ENCODE assay signal across 10 cellular contexts in genomic region chr19:756232-756631, GRCh38. TPM values are rescaled to one million over a fixed set of nuclear protein-coding genes. Genes with fewer than 3 reads are reported as not detected.
A peak's percentile ranks its signal among the peaks of the same experiment; 100 is the strongest.
DNase-seq lines count a peak whose midpoint lies in the region; ATAC-seq lines count a peak whose summit lies in the region.
"Had no signal": no experiment of that assay in that cellular context is flagged by ENCODE, and none has a peak within 500 bp of the region (broad histone marks: within the 10 kb centered on the region; RNA-seq: fewer than 3 reads in every experiment).

No MANE protein-coding gene starts in this region.

- no peak overlapping the region for H3K27ac Mint-ChIP-seq in activated CD8-positive, alpha-beta memory T cell treated with anti-CD3 and anti-CD28 coated beads, Interleukin-2, amount 10 ng/mL, durations not matched to agents 7 days and 5 days
- H3K27ac Mint-ChIP-seq in stimulated activated effector memory CD8-positive, alpha-beta T cell treated with anti-CD3 and anti-CD28 coated beads, Interleukin-12 subunit alpha, Interleukin-12 subunit beta, amount 100 ng/mL, for 72 hours, result no peak overlapping the region

- CTCF ChIA-PET in activated CD8-positive, alpha-beta memory T cell treated with anti-CD3 and anti-CD28 coated beads, Interleukin-2, amount 10 ng/mL, durations not matched to agents 7 days and 5 days (lab: Charles Lee), result no interaction called here

- H3K27me3 Mint-ChIP-seq in activated CD8-positive, alpha-beta memory T cell treated with anti-CD3 and anti-CD28 coated beads, Interleukin-2, amount 10 ng/mL, durations not matched to agents 7 days and 5 days, result no peaks in the 10 kb centered on the region

- no peak for DNase-seq in activated CD8-positive, alpha-beta memory T cell treated with anti-CD3 and anti-CD28 coated beads, Interleukin-2, amount 10 ng/mL, durations not matched to agents 7 days and 5 days
- DNase-seq in activated CD8-positive, alpha-beta memory T cell treated with anti-CD3 and anti-CD28 coated beads, Interleukin-2, amount 50 U/mL, for 48 hours, result no peak
- peak; percentile 18 for DNase-seq in OCI-M1 (lab: John Stamatoyannopoulos, UW)
- DNase-seq in dermis blood vessel endothelial cell, result peak; percentile 59
- no peak for DNase-seq in stimulated activated effector memory CD8-positive, alpha-beta T cell treated with anti-CD3 and anti-CD28 coated beads, Interleukin-12 subunit alpha, Interleukin-12 subunit beta, amount 100 ng/mL, for 72 hours (ENCODE audit: low spot score in 2 of 2)
- DNase-seq in NCI-H2227 (lab: John Stamatoyannopoulos, UW; ENCODE audit: unreplicated experiment), result no peak
- DNase-seq: activated CD4-positive, alpha-beta T cell treated with anti-CD3 and anti-CD28 coated beads, Interleukin-2, amount 50 U/mL, for 1 hour; NCI-H526 had no signal

- ATAC-seq in activated CD8-positive, alpha-beta memory T cell treated with anti-CD3 and anti-CD28 coated beads, Interleukin-2, amount 10 ng/mL, durations not matched to agents 7 days and 5 days, result peak; percentile 33
- ATAC-seq in stimulated activated effector memory CD8-positive, alpha-beta T cell treated with anti-CD3 and anti-CD28 coated beads, Interleukin-12 subunit alpha, Interleukin-12 subunit beta, amount 100 ng/mL, for 72 hours, result peak; percentile 69
- ATAC-seq in HG02759 (IDR thresholded peaks at IDR 0.05; ENCODE audit: unreplicated experiment) (no peak), GM21515 (IDR thresholded peaks at IDR 0.05; ENCODE audit: unreplicated experiment) (no peak)

- no peaks in the 10 kb centered on the region for H3K4me1 Mint-ChIP-seq in activated CD8-positive, alpha-beta memory T cell treated with anti-CD3 and anti-CD28 coated beads, Interleukin-2, amount 10 ng/mL, durations not matched to agents 7 days and 5 days
- no peaks in the 10 kb centered on the region for H3K4me1 Mint-ChIP-seq in stimulated activated effector memory CD8-positive, alpha-beta T cell treated with anti-CD3 and anti-CD28 coated beads, Interleukin-12 subunit alpha, Interleukin-12 subunit beta, amount 100 ng/mL, for 72 hours

- H3K4me3 Mint-ChIP-seq in activated CD8-positive, alpha-beta memory T cell treated with anti-CD3 and anti-CD28 coated beads, Interleukin-2, amount 10 ng/mL, durations not matched to agents 7 days and 5 days, result no peak overlapping the region
- H3K4me3 Mint-ChIP-seq in stimulated activated effector memory CD8-positive, alpha-beta T cell treated with anti-CD3 and anti-CD28 coated beads, Interleukin-12 subunit alpha, Interleukin-12 subunit beta, amount 100 ng/mL, for 72 hours, result no peak overlapping the region

- H3K9me3 Mint-ChIP-seq in activated CD8-positive, alpha-beta memory T cell treated with anti-CD3 and anti-CD28 coated beads, Interleukin-2, amount 10 ng/mL, durations not matched to agents 7 days and 5 days (ENCODE audit: low read depth), result peaks cover 4% of the 10 kb centered on the region
- no peaks in the 10 kb centered on the region for H3K9me3 Mint-ChIP-seq in stimulated activated effector memory CD8-positive, alpha-beta T cell treated with anti-CD3 and anti-CD28 coated beads, Interleukin-12 subunit alpha, Interleukin-12 subunit beta, amount 100 ng/mL, for 72 hours

- no peaks in the 10 kb centered on the region for H3K36me3 Mint-ChIP-seq in activated CD8-positive, alpha-beta memory T cell treated with anti-CD3 and anti-CD28 coated beads, Interleukin-2, amount 10 ng/mL, durations not matched to agents 7 days and 5 days
- no peaks in the 10 kb centered on the region for H3K36me3 Mint-ChIP-seq in stimulated activated effector memory CD8-positive, alpha-beta T cell treated with anti-CD3 and anti-CD28 coated beads, Interleukin-12 subunit alpha, Interleukin-12 subunit beta, amount 100 ng/mL, for 72 hours

RNA-seq across cellular contexts. Expression of gene MISP, which starts 5.3 kb away (rescaled TPM):
- not detected for total RNA-seq in activated CD8-positive, alpha-beta memory T cell treated with anti-CD3 and anti-CD28 coated beads, Interleukin-2, amount 10 ng/mL, durations not matched to agents 7 days and 5 days
- 0.05 TPM in 1 of 2 replicates, not detected in the other for total RNA-seq in dermis blood vessel endothelial cell

RNA-seq across cellular contexts. Expression of gene PTBP1, which starts 41.0 kb away (rescaled TPM):
- 100 to 1,000 TPM; 481 to 631 TPM for total RNA-seq in activated CD8-positive, alpha-beta memory T cell treated with anti-CD3 and anti-CD28 coated beads, Interleukin-2, amount 10 ng/mL, durations not matched to agents 7 days and 5 days
- 123 and 212 TPM in 2 replicates for total RNA-seq in dermis blood vessel endothelial cell

RNA-seq across cellular contexts. Expression of gene PALM, which starts 47.5 kb away (rescaled TPM):
- total RNA-seq in activated CD8-positive, alpha-beta memory T cell treated with anti-CD3 and anti-CD28 coated beads, Interleukin-2, amount 10 ng/mL, durations not matched to agents 7 days and 5 days, result not detected
- 56.3 and 109 TPM in 2 replicates for total RNA-seq in dermis blood vessel endothelial cell

Comparison
In these comparisons a context has a peak if more than half of its experiments do, and no peak if none do; other contexts are left out.
1. ATAC-seq: peak in activated CD8-positive, alpha-beta memory T cell treated with anti-CD3 and anti-CD28 coated beads, Interleukin-2, amount 10 ng/mL, durations not matched to agents 7 days and 5 days (single experiment) and stimulated activated effector memory CD8-positive, alpha-beta T cell treated with anti-CD3 and anti-CD28 coated beads, Interleukin-12 subunit alpha, Interleukin-12 subunit beta, amount 100 ng/mL, for 72 hours (single experiment); none in HG02759 (single experiment) and GM21515 (single experiment).
2. DNase-seq: peak in OCI-M1 (single experiment) and dermis blood vessel endothelial cell (single experiment); none in activated CD8-positive, alpha-beta memory T cell treated with anti-CD3 and anti-CD28 coated beads, Interleukin-2, amount 10 ng/mL, durations not matched to agents 7 days and 5 days (single experiment), activated CD8-positive, alpha-beta memory T cell treated with anti-CD3 and anti-CD28 coated beads, Interleukin-2, amount 50 U/mL, for 48 hours (single experiment), stimulated activated effector memory CD8-positive, alpha-beta T cell treated with anti-CD3 and anti-CD28 coated beads, Interleukin-12 subunit alpha, Interleukin-12 subunit beta, amount 100 ng/mL, for 72 hours (0 of 2) and NCI-H2227 (single experiment).
3. RNA of gene PALM, which starts 47.5 kb away (total RNA-seq): 56.3 to 109 TPM in dermis blood vessel endothelial cell; not detected in activated CD8-positive, alpha-beta memory T cell treated with anti-CD3 and anti-CD28 coated beads, Interleukin-2, amount 10 ng/mL, durations not matched to agents 7 days and 5 days; every median in the first group is over 10 times any median in the second.